Comparison of ENCODE assay signal across 1 cellular context in the genomic region with DNA sequence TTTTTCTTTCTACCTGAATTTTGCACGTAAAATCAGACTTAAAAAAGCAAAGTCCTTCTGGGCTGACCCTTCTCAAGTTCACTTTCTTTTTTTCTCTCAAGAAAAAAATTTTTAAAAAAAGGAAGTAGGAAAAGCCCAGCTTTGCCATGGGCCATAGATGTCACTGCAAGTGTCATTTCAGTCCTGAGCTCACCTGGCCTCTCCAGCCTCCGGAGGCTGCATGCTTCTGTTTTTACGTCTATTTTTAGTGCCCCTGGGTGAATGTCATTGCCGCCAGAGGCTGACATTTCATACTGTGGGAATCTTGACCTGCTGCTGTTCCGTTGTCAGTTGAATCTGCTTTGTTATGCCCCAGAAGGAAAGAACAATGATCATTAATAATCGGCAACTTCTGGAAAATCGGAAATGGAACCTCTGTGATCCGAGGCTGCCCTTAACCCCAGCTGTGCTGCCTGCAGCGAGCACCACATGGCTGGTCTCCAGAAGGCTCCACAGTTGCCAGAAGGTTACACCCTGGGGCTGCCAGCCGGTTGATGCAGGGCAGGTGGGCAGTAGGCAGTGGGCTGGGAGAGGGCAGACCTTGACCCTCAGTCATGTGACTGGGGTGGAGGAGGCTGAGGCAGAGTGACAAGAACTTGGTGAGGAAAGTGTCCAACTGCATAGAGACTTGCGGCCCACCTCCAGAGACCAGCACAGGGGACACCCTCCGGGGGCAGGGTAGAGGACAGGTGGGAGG.
TF ChIP-seq lines count a peak whose summit lies in the region.

No MANE protein-coding gene starts in this region.

TF ChIP-seq in GM12878, 131 proteins besides CTCF, POLR2A, EP300 and RAD21 (continued from another document and continues in another):
- TF ChIP-seq, protein P1, sequence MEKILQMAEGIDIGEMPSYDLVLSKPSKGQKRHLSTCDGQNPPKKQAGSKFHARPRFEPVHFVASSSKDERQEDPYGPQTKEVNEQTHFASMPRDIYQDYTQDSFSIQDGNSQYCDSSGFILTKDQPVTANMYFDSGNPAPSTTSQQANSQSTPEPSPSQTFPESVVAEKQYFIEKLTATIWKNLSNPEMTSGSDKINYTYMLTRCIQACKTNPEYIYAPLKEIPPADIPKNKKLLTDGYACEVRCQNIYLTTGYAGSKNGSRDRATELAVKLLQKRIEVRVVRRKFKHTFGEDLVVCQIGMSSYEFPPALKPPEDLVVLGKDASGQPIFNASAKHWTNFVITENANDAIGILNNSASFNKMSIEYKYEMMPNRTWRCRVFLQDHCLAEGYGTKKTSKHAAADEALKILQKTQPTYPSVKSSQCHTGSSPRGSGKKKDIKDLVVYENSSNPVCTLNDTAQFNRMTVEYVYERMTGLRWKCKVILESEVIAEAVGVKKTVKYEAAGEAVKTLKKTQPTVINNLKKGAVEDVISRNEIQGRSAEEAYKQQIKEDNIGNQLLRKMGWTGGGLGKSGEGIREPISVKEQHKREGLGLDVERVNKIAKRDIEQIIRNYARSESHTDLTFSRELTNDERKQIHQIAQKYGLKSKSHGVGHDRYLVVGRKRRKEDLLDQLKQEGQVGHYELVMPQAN (conservative IDR thresholded peaks at IDR 0.05) = no peak
- TF ChIP-seq PAX5 (IDR thresholded peaks at IDR 0.05; ENCODE audit: borderline replicate concordance, low read depth, low read length) (peak; percentile 48; the same call in 1 of the 2 replicates), HDAC6 (IDR thresholded peaks at IDR 0.05; ENCODE audit: unreplicated experiment) (no peak), IRF4 (IDR thresholded peaks at IDR 0.05; ENCODE audit: low read depth, low read length) (peak; percentile 84), JUND (IDR thresholded peaks at IDR 0.05; ENCODE audit: low read depth, low read length) (no peak), SMAD1 (IDR thresholded peaks at IDR 0.05; ENCODE audit: low read depth, partially characterized antibody) (no peak), FOXK2 (IDR thresholded peaks at IDR 0.05) (no peak), MTA2 (IDR thresholded peaks at IDR 0.05; ENCODE audit: low read depth) (peak; percentile 48; the same call in 1 of the 2 replicates), HCFC1 (IDR thresholded peaks at IDR 0.05; ENCODE audit: low read length) (no peak), BHLHE40 (IDR thresholded peaks at IDR 0.05; ENCODE audit: borderline replicate concordance in 1 of 2, low read depth in 2 of 2, low read length in 1 of 2) (peak; percentile 23 to 38; a peak in 1 of 4 replicates), IKZF1 (conservative IDR thresholded peaks at IDR 0.05) (peak; percentile 88), STAT3 (IDR thresholded peaks at IDR 0.05; ENCODE audit: low read depth, low read length) (no peak), CBX3 (IDR thresholded peaks at IDR 0.05; ENCODE audit: borderline replicate concordance, low read depth) (no peak), MYB (IDR thresholded peaks at IDR 0.05; ENCODE audit: borderline replicate concordance, low read depth, low read length) (no peak), CBFB (IDR thresholded peaks at IDR 0.05; ENCODE audit: low read depth) (no peak), SREBF2 (IDR thresholded peaks at IDR 0.05; ENCODE audit: low read length) (no peak), SREBF1 (IDR thresholded peaks at IDR 0.05; ENCODE audit: low read length) (no peak), RCOR1 (conservative IDR thresholded peaks at IDR 0.05; ENCODE audit: low read depth, low read length) (no peak), CREM (IDR thresholded peaks at IDR 0.05; ENCODE audit: low read depth) (peak; percentile 68; the same call in 1 of the 2 replicates), KLF5 (IDR thresholded peaks at IDR 0.05; ENCODE audit: partially characterized antibody) (no peak), CEBPB (IDR thresholded peaks at IDR 0.05; ENCODE audit: borderline replicate concordance in 1 of 2, low read depth in 2 of 2, low read length in 2 of 2) (no peak), TBL1XR1 (IDR thresholded peaks at IDR 0.05; ENCODE audit: low read depth, low read length) (no peak), NR2C2 (IDR thresholded peaks at IDR 0.05; ENCODE audit: borderline replicate concordance, control insufficient read depth, insufficient read length, low read depth) (no peak), CHD1 (IDR thresholded peaks at IDR 0.05; ENCODE audit: low read depth, low read length) (no peak), MXI1 (IDR thresholded peaks at IDR 0.05; ENCODE audit: low read depth, low read length) (no peak), POLR2AphosphoS2 (IDR thresholded peaks at IDR 0.05; ENCODE audit: low read depth, low read length) (no peak), SIX5 (IDR thresholded peaks at IDR 0.05; ENCODE audit: low read depth, low read length, severe bottlenecking) (no peak), TARDBP (IDR thresholded peaks at IDR 0.05; ENCODE audit: borderline replicate concordance) (no peak), ATF3 (IDR thresholded peaks at IDR 0.05; ENCODE audit: borderline replicate concordance, extremely low read depth, low read depth, low read length) (no peak), ATF7 (IDR thresholded peaks at IDR 0.05; ENCODE audit: low read depth) (peak; percentile 68), ELK1 (IDR thresholded peaks at IDR 0.05; ENCODE audit: low read depth, low read length) (no peak), MYC (IDR thresholded peaks at IDR 0.05; ENCODE audit: insufficient read depth, insufficient read length, insufficient replicate concordance, low read length, severe bottlenecking) (no peak), HDAC2 (IDR thresholded peaks at IDR 0.05) (no peak), ZBED1 (IDR thresholded peaks at IDR 0.05; ENCODE audit: borderline replicate concordance) (peak; percentile 68; the same call in 1 of the 2 replicates), EZH2 (IDR thresholded peaks at IDR 0.05; ENCODE audit: borderline replicate concordance, control insufficient read depth, low read depth, low read length) (no peak), FOS (IDR thresholded peaks at IDR 0.05; ENCODE audit: borderline replicate concordance, extremely low read depth, insufficient read length) (no peak), STAT1 (conservative IDR thresholded peaks at IDR 0.05) (no peak), CREB1 (IDR thresholded peaks at IDR 0.05; ENCODE audit: low read depth) (peak; percentile 47; the same call in 1 of the 2 replicates), MAX (IDR thresholded peaks at IDR 0.05; ENCODE audit: low read depth, low read length) (no peak), MEF2B (IDR thresholded peaks at IDR 0.05; ENCODE audit: partially characterized antibody, poor library complexity, severe bottlenecking) (peak; percentile 85), GABPA (IDR thresholded peaks at IDR 0.05; ENCODE audit: low read depth) (peak; percentile 33; the same call in 1 of the 2 replicates), PAX8 (IDR thresholded peaks at IDR 0.05) (no peak)
- TF ChIP-seq, protein P2, sequence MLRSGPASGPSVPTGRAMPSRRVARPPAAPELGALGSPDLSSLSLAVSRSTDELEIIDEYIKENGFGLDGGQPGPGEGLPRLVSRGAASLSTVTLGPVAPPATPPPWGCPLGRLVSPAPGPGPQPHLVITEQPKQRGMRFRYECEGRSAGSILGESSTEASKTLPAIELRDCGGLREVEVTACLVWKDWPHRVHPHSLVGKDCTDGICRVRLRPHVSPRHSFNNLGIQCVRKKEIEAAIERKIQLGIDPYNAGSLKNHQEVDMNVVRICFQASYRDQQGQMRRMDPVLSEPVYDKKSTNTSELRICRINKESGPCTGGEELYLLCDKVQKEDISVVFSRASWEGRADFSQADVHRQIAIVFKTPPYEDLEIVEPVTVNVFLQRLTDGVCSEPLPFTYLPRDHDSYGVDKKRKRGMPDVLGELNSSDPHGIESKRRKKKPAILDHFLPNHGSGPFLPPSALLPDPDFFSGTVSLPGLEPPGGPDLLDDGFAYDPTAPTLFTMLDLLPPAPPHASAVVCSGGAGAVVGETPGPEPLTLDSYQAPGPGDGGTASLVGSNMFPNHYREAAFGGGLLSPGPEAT (IDR thresholded peaks at IDR 0.05; ENCODE audit: low read depth) = peak; percentile 66
- TF ChIP-seq, protein P3, sequence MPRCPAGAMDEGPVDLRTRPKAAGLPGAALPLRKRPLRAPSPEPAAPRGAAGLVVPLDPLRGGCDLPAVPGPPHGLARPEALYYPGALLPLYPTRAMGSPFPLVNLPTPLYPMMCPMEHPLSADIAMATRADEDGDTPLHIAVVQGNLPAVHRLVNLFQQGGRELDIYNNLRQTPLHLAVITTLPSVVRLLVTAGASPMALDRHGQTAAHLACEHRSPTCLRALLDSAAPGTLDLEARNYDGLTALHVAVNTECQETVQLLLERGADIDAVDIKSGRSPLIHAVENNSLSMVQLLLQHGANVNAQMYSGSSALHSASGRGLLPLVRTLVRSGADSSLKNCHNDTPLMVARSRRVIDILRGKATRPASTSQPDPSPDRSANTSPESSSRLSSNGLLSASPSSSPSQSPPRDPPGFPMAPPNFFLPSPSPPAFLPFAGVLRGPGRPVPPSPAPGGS (IDR thresholded peaks at IDR 0.05; ENCODE audit: borderline replicate concordance, insufficient read depth, low read depth, low read length, poor library complexity, severe bottlenecking) = peak; percentile 25
- TF ChIP-seq, protein P4, sequence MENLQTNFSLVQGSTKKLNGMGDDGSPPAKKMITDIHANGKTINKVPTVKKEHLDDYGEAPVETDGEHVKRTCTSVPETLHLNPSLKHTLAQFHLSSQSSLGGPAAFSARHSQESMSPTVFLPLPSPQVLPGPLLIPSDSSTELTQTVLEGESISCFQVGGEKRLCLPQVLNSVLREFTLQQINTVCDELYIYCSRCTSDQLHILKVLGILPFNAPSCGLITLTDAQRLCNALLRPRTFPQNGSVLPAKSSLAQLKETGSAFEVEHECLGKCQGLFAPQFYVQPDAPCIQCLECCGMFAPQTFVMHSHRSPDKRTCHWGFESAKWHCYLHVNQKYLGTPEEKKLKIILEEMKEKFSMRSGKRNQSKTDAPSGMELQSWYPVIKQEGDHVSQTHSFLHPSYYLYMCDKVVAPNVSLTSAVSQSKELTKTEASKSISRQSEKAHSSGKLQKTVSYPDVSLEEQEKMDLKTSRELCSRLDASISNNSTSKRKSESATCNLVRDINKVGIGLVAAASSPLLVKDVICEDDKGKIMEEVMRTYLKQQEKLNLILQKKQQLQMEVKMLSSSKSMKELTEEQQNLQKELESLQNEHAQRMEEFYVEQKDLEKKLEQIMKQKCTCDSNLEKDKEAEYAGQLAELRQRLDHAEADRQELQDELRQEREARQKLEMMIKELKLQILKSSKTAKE (IDR thresholded peaks at IDR 0.05; ENCODE audit: low read depth, poor library complexity, severe bottlenecking) = peak; percentile 37
- TF ChIP-seq, protein P5, sequence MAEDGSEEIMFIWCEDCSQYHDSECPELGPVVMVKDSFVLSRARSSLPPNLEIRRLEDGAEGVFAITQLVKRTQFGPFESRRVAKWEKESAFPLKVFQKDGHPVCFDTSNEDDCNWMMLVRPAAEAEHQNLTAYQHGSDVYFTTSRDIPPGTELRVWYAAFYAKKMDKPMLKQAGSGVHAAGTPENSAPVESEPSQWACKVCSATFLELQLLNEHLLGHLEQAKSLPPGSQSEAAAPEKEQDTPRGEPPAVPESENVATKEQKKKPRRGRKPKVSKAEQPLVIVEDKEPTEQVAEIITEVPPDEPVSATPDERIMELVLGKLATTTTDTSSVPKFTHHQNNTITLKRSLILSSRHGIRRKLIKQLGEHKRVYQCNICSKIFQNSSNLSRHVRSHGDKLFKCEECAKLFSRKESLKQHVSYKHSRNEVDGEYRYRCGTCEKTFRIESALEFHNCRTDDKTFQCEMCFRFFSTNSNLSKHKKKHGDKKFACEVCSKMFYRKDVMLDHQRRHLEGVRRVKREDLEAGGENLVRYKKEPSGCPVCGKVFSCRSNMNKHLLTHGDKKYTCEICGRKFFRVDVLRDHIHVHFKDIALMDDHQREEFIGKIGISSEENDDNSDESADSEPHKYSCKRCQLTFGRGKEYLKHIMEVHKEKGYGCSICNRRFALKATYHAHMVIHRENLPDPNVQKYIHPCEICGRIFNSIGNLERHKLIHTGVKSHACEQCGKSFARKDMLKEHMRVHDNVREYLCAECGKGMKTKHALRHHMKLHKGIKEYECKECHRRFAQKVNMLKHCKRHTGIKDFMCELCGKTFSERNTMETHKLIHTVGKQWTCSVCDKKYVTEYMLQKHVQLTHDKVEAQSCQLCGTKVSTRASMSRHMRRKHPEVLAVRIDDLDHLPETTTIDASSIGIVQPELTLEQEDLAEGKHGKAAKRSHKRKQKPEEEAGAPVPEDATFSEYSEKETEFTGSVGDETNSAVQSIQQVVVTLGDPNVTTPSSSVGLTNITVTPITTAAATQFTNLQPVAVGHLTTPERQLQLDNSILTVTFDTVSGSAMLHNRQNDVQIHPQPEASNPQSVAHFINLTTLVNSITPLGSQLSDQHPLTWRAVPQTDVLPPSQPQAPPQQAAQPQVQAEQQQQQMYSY (CRISPR knock-in tag; IDR thresholded peaks at IDR 0.05) = no peak
- TF ChIP-seq, protein P6, sequence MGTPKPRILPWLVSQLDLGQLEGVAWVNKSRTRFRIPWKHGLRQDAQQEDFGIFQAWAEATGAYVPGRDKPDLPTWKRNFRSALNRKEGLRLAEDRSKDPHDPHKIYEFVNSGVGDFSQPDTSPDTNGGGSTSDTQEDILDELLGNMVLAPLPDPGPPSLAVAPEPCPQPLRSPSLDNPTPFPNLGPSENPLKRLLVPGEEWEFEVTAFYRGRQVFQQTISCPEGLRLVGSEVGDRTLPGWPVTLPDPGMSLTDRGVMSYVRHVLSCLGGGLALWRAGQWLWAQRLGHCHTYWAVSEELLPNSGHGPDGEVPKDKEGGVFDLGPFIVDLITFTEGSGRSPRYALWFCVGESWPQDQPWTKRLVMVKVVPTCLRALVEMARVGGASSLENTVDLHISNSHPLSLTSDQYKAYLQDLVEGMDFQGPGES (IDR thresholded peaks at IDR 0.05) = no peak
- TF ChIP-seq, protein P7, sequence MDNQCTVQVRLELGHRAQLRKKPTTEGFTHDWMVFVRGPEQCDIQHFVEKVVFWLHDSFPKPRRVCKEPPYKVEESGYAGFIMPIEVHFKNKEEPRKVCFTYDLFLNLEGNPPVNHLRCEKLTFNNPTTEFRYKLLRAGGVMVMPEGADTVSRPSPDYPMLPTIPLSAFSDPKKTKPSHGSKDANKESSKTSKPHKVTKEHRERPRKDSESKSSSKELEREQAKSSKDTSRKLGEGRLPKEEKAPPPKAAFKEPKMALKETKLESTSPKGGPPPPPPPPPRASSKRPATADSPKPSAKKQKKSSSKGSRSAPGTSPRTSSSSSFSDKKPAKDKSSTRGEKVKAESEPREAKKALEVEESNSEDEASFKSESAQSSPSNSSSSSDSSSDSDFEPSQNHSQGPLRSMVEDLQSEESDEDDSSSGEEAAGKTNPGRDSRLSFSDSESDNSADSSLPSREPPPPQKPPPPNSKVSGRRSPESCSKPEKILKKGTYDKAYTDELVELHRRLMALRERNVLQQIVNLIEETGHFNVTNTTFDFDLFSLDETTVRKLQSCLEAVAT (IDR thresholded peaks at IDR 0.05) = no peak
